Comparison of ENCODE assay signal across 17 cellular contexts in the genomic region with DNA sequence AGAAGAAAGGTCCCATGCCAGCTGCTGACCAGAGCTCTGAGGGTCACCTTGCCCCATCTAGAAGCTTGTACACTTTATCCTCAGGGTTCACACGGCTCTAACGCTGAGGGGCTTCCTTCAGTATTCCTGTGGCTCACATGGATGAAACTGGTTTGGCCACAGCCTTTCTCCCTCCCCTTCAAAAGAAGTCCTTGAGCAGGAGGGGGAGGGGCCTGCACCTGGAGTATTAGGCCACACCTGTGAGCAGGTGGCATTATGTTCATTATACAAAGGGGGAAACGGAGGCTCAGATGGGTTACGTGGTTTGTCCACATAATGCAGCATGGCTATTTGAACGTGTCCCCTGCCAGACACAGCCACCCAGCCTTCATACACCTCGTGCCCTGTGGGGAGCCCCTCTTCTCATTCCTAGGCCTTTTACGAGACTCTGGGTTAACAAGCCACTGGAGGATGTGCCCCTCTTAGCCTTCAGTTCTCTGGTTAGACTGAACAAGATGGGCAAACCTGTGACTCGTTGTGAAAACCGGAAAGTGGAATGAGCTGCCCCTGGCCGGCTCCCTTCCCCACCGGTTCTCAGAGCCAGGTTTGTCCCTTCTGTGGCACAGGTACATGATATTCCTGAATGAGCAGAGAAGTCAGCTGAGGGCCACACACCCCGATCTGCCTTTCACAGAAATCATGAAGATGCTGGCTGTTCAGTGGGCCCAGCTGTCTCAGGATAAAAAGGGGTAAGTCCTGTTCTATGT. TPM values are rescaled to one million over a fixed set of nuclear protein-coding genes. Genes with fewer than 3 reads are reported as not detected.
"Had no signal": no experiment of that assay in that cellular context is flagged by ENCODE, and none has a peak within 500 bp of the region (broad histone marks: within the 10 kb centered on the region; RNA-seq: fewer than 3 reads in every experiment).

No MANE protein-coding gene starts in this region.

- DNase-seq: activated CD4-positive, alpha-beta T cell treated with anti-CD3 and anti-CD28 coated beads, Interleukin-2, amount 50 U/mL, for 4 hours; activated CD4-positive, CD25-positive, alpha-beta regulatory T cell treated with anti-CD3 and anti-CD28 coated beads, Interleukin-2, amount 50 U/mL, for 72 hours; activated CD8-positive, alpha-beta memory T cell treated with anti-CD3 and anti-CD28 coated beads, Interleukin-2, amount 10 ng/mL, durations not matched to agents 7 days and 5 days; activated effector memory CD4-positive, alpha-beta T cell treated with anti-CD3 and anti-CD28 coated beads, Interleukin-2, amount 50 U/mL, for 16 hours; activated T-cell treated with anti-CD3 and anti-CD28 coated beads, Interleukin-2, amount 50 U/mL, for 4 hours; amygdala; cerebellar nuclear complex; dermis blood vessel endothelial cell; hypothalamus; lower lobe of right lung; midbrain; T-helper 9 cell had no signal

- H3K4me3 ChIP-seq: lower lobe of right lung, smooth muscle cell, tibial nerve had no signal

- H3K36me3 ChIP-seq: lower lobe of right lung, tibial nerve had no signal

- H3K4me1 ChIP-seq: lower lobe of right lung, parathyroid adenoma, tibial nerve had no signal

- H3K9me3 ChIP-seq: lower lobe of right lung had no signal

- H3K27ac ChIP-seq: lower lobe of right lung, parathyroid adenoma, tibial nerve had no signal

- ATAC-seq: activated CD8-positive, alpha-beta memory T cell treated with anti-CD3 and anti-CD28 coated beads, Interleukin-2, amount 10 ng/mL, durations not matched to agents 7 days and 5 days; activated naive CD4-positive, alpha-beta T cell treated with anti-CD3 and anti-CD28 coated beads, Interleukin-2, amount 50 U/mL, for 72 hours; activated T-cell treated with anti-CD3 and anti-CD28 coated beads, Interleukin-2, amount 50 U/mL, for 4 hours; lower lobe of right lung had no signal

RNA-seq across cellular contexts. Expression of a gene that starts 27.2 kb away (rescaled TPM):
- total RNA-seq: dermis blood vessel endothelial cell, glomerular endothelial cell, smooth muscle cell had no signal
